ENCODE assay signal across 9 cellular contexts in the genomic region with DNA sequence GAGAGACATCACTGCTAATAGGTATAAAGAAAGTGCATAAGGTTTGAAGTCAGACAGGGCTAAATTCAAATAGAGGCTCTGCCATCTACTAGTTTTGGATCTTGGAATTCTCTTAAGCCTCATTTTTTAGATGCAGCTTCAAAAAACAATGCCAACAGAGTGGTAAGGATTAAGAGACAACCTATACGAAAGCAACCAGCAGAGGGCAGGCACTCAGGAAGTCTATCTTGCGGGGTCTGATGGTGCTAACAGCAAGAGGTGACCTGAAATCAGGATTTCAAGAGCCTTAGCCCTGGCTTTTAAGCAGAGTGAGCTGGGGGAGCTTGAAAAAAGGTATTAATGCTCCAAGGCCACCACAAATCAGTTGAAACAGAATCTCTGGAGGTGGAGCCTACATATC. TPM values are rescaled to one million over a fixed set of nuclear protein-coding genes. Genes with fewer than 3 reads are reported as not detected.
DNase-seq lines count a peak whose midpoint lies in the region; ATAC-seq and TF ChIP-seq lines count a peak whose summit lies in the region.
"Had no signal": no experiment of that assay in that cellular context is flagged by ENCODE, and none has a peak within 500 bp of the region (broad histone marks: within the 10 kb centered on the region; RNA-seq: fewer than 3 reads in every experiment).

No MANE protein-coding gene starts in this region.

- in situ Hi-C loops in astrocyte of the spinal cord (cut with HindIII; ENCODE audit: low sequenced_read_pairs) = no loop called here

- H3K36me3 ChIP-seq in iPS DF 6.9 (ENCODE audit: control insufficient read depth, insufficient read depth, low read length) = no peaks in the 10 kb centered on the region

- peak; percentile 65 for TF ChIP-seq CTCF in LNCAP (IDR thresholded peaks at IDR 0.05)
- peak; percentile 67 for TF ChIP-seq CTCF in astrocyte of the spinal cord (IDR thresholded peaks at IDR 0.05; ENCODE audit: low read depth, low read length)
- no peak for TF ChIP-seq CTCF in omental fat pad (IDR thresholded peaks at IDR 0.05)

- no peaks in the 10 kb centered on the region for H3K9me3 ChIP-seq in iPS DF 6.9 (ENCODE audit: control insufficient read depth, insufficient read depth, low read length)

- no CpG with 5 or more reads among the region's 2 CpGs for WGBS in iPS DF 6.9 (ENCODE audit: insufficient coverage, insufficient read length)

- H3K27me3 Mint-ChIP-seq in T-cell = no peaks in the 10 kb centered on the region
- H3K27me3 Mint-ChIP-seq: activated naive CD8-positive, alpha-beta T cell had no signal

- no peaks in the 10 kb centered on the region for H3K36me3 Mint-ChIP-seq in T-cell
- H3K36me3 Mint-ChIP-seq: activated naive CD8-positive, alpha-beta T cell had no signal

- H3K4me1 Mint-ChIP-seq in T-cell = peaks cover 0 to 6% (median 2%) of the 10 kb centered on the region in 3 donors

- ATAC-seq in T-cell (replicated peaks in 1 of 4) (peak in 3 of 4 experiments; percentile 55 to 65 (median 61)), omental fat pad (ENCODE audit: low FRiP score) (no peak), GM18520 (IDR thresholded peaks at IDR 0.05; ENCODE audit: unreplicated experiment) (no peak)

- H3K4me1 ChIP-seq in iPS DF 6.9 (ENCODE audit: control insufficient read depth, insufficient read depth, low read length) = no peaks in the 10 kb centered on the region

- peak; percentile 78 for DNase-seq in EH (ENCODE audit: low read depth)
- peak in 32 of 34 experiments; percentile 5 to 57 (median 37) for DNase-seq in T-cell
- peak; percentile 72 for DNase-seq in astrocyte of the spinal cord (ENCODE audit: low read depth, low spot score)
- peak; percentile 37 for DNase-seq in iPS DF 6.9 (ENCODE audit: low read depth, low spot score)
- DNase-seq in stimulated activated CD4-positive, alpha-beta T cell treated with anti-CD3 and anti-CD28 coated beads, Interleukin-15, amount 100 ng/mL, for 24 hours = peak; percentile 66
- DNase-seq in omental fat pad (ENCODE audit: low spot score) = no peak

- H3K27ac Mint-ChIP-seq in T-cell = no peak overlapping the region
- H3K27ac Mint-ChIP-seq: activated naive CD8-positive, alpha-beta T cell had no signal

- no peak overlapping the region for H3K4me3 Mint-ChIP-seq in T-cell
- H3K4me3 Mint-ChIP-seq: activated naive CD8-positive, alpha-beta T cell had no signal

- H3K4me3 ChIP-seq in astrocyte of the spinal cord (ENCODE audit: low read depth, low read length) (no peak overlapping the region), iPS DF 6.9 (ENCODE audit: low read length) (no peak overlapping the region)

- H3K9me3 Mint-ChIP-seq in T-cell = no peaks in the 10 kb centered on the region

- H3K27ac ChIP-seq in iPS DF 6.9 (ENCODE audit: low read length) = no peak overlapping the region

- H3K27me3 ChIP-seq in iPS DF 6.9 (ENCODE audit: control insufficient read depth, insufficient read depth, low read length) = no peaks in the 10 kb centered on the region

- POLR2A ChIA-PET in T-cell (lab: Charles Lee) = no interaction called here

- CTCF ChIA-PET in T-cell (lab: Charles Lee) = interaction anchor here (0.6 to 1.8 kb wide), 9 partner anchors 18 to 282 kb away, joined by 3 to 9 read pairs (median 4); no protein-coding TSS in a partner anchor

RNA-seq across cellular contexts. Expression of a gene that starts 40.7 kb away (rescaled TPM):
- total RNA-seq in T-cell (not detected), omental fat pad (not detected)

Comparison
In these comparisons a context has a peak if more than half of its experiments do, and no peak if none do; other contexts are left out.
1. CTCF ChIP-seq: peak in LNCAP (single experiment) and astrocyte of the spinal cord (single experiment); none in omental fat pad (0 of 3).
2. ATAC-seq: peak in T-cell (3 of 4); none in omental fat pad (single experiment) and GM18520 (single experiment).